In genomic region chr11:124179311-124179710, GRCh38 we compare ENCODE assay signal across 20 cellular contexts. TPM values are rescaled to one million over a fixed set of nuclear protein-coding genes. Genes with fewer than 3 reads are reported as not detected.
DNase-seq lines count a peak whose midpoint lies in the region; ATAC-seq and TF ChIP-seq lines count a peak whose summit lies in the region.
"Had no signal": no experiment of that assay in that cellular context is flagged by ENCODE, and none has a peak within 500 bp of the region (broad histone marks: within the 10 kb centered on the region; RNA-seq: fewer than 3 reads in every experiment).

No MANE protein-coding gene starts in this region.

- peaks cover 8 to 21% (median 14%) of the 10 kb centered on the region in 5 donors for H3K27me3 Mint-ChIP-seq in naive thymus-derived CD4-positive, alpha-beta T cell
- H3K27me3 Mint-ChIP-seq: CD8-positive, alpha-beta memory T cell had no signal

- POLR2A ChIA-PET in naive thymus-derived CD4-positive, alpha-beta T cell (lab: Charles Lee) = no interaction called here

- DNase-seq in Caki2 (ENCODE audit: low read depth) (peak; percentile 9), NCI-H526 treated with DMSO at 0.1 percent for 48 hours (lab: John Stamatoyannopoulos, UW) (peak; percentile 22), choroid plexus epithelial cell (ENCODE audit: low read depth) (peak; percentile 31), fibroblast of the aortic adventitia (ENCODE audit: low read depth) (peak; percentile 15), NCI-H748 (lab: John Stamatoyannopoulos, UW; ENCODE audit: unreplicated experiment) (no peak), colonic mucosa (no peak), cardiac septum (ENCODE audit: low spot score) (no peak)
- no peak for DNase-seq in naive thymus-derived CD4-positive, alpha-beta T cell
- DNase-seq: C1 segment of cervical spinal cord; CD8-positive, alpha-beta memory T cell; DMS79; H9; KG1; MV-4-11; NCI-H187 treated with DMSO at 0.1 percent for 48 hours; NCI-H69; SHP77 treated with DMSO at 0.1 percent for 48 hours; T-helper 1 cell had no signal

- in situ Hi-C loops in Caki2 (cut with HindIII; ENCODE audit: low pct_unique_long_range_greater_than_20kb, low sequenced_read_pairs) = no loop called here

- H3K4me1 ChIP-seq in colonic mucosa = no peaks in the 10 kb centered on the region
- no peaks in the 10 kb centered on the region for H3K4me1 ChIP-seq in naive thymus-derived CD4-positive, alpha-beta T cell (ENCODE audit: control insufficient read depth in 2 of 2, insufficient read depth in 2 of 2, low read length in 2 of 2)

- peaks cover 0 to 3% (median 0%) of the 10 kb centered on the region in 11 donors for H3K9me3 Mint-ChIP-seq in naive thymus-derived CD4-positive, alpha-beta T cell
- H3K9me3 Mint-ChIP-seq: H9 had no signal

- no peak overlapping the region for H3K27ac ChIP-seq in colonic mucosa
- no peak overlapping the region for H3K27ac ChIP-seq in naive thymus-derived CD4-positive, alpha-beta T cell (ENCODE audit: low read depth, low read length)

- no peaks in the 10 kb centered on the region for H3K4me1 Mint-ChIP-seq in naive thymus-derived CD4-positive, alpha-beta T cell
- H3K4me1 Mint-ChIP-seq: CD8-positive, alpha-beta memory T cell had no signal

- no peaks in the 10 kb centered on the region for H3K36me3 Mint-ChIP-seq in naive thymus-derived CD4-positive, alpha-beta T cell
- H3K36me3 Mint-ChIP-seq: CD8-positive, alpha-beta memory T cell had no signal

- no peaks in the 10 kb centered on the region for H3K9me3 ChIP-seq in colonic mucosa
- no peaks in the 10 kb centered on the region for H3K9me3 ChIP-seq in naive thymus-derived CD4-positive, alpha-beta T cell (ENCODE audit: control insufficient read depth in 2 of 3, low read length in 3 of 3)

- H3K27ac Mint-ChIP-seq in naive thymus-derived CD4-positive, alpha-beta T cell = no peak overlapping the region
- H3K27ac Mint-ChIP-seq: CD8-positive, alpha-beta memory T cell; H9 had no signal

- no peaks in the 10 kb centered on the region for H3K27me3 ChIP-seq in colonic mucosa
- no peaks in the 10 kb centered on the region for H3K27me3 ChIP-seq in naive thymus-derived CD4-positive, alpha-beta T cell (ENCODE audit: control insufficient read depth in 2 of 2, insufficient read depth in 2 of 2, low read length in 2 of 2)

- intact Hi-C loops in colonic mucosa (cut with DNase I) (no loop called here), cardiac septum (cut with DNase I) (no loop called here)
- intact Hi-C loops in naive thymus-derived CD4-positive, alpha-beta T cell (cut with micrococcal nuclease) = no loop called here

- H3K36me3 ChIP-seq in colonic mucosa = no peaks in the 10 kb centered on the region
- H3K36me3 ChIP-seq in naive thymus-derived CD4-positive, alpha-beta T cell (ENCODE audit: control insufficient read depth in 2 of 3, insufficient read depth in 3 of 3, low read length in 3 of 3) = no peaks in the 10 kb centered on the region

- no peak for TF ChIP-seq CTCF in choroid plexus epithelial cell (conservative IDR thresholded peaks at IDR 0.05; ENCODE audit: low read depth, low read length)
- no peak for TF ChIP-seq CTCF in fibroblast of the aortic adventitia (IDR thresholded peaks at IDR 0.05; ENCODE audit: insufficient read depth, low read length)
- no peak for TF ChIP-seq CTCF in colonic mucosa (IDR thresholded peaks at IDR 0.05)

- CTCF ChIA-PET in naive thymus-derived CD4-positive, alpha-beta T cell (lab: Charles Lee) = no interaction called here

- H3K4me3 Mint-ChIP-seq in naive thymus-derived CD4-positive, alpha-beta T cell = no peak overlapping the region
- H3K4me3 Mint-ChIP-seq: CD8-positive, alpha-beta memory T cell; H9 had no signal

- H3K4me3 ChIP-seq in choroid plexus epithelial cell (ENCODE audit: low read depth, low read length) = no peak overlapping the region
- no peak overlapping the region for H3K4me3 ChIP-seq in fibroblast of the aortic adventitia (ENCODE audit: low read depth, low read length)
- H3K4me3 ChIP-seq in colonic mucosa = no peak overlapping the region
- H3K4me3 ChIP-seq in naive thymus-derived CD4-positive, alpha-beta T cell (ENCODE audit: low read length) = no peak overlapping the region

- no peak overlapping the region for H3K9ac ChIP-seq in colonic mucosa (ENCODE audit: low read depth in 2 of 2, low read length in 2 of 2)

- ATAC-seq in naive thymus-derived CD4-positive, alpha-beta T cell = no peak

RNA-seq across cellular contexts. Expression of gene OR10D3, which starts 3.8 kb away (rescaled TPM):
- not detected in 2 replicates for total RNA-seq in Caki2 (2014; rRNA removed; shearing (Covaris generic); ENCODE audit: low replicate concordance)
- not detected in 2 replicates for total RNA-seq in fibroblast of the aortic adventitia (ENCODE audit: low replicate concordance)
- not detected for total RNA-seq in colonic mucosa
- not detected for total RNA-seq in cardiac septum
- not detected for total RNA-seq in naive thymus-derived CD4-positive, alpha-beta T cell
- not detected for polyA plus RNA-seq in naive thymus-derived CD4-positive, alpha-beta T cell
- total RNA-seq: A673; CD8-positive, alpha-beta memory T cell; G401; H9 had no signal
- polyA plus RNA-seq: CD8-positive, alpha-beta memory T cell had no signal

Comparison
In these comparisons a context has a peak if more than half of its experiments do, and no peak if none do; other contexts are left out.
1. DNase-seq: peak in Caki2 (single experiment), NCI-H526 treated with DMSO at 0.1 percent for 48 hours (single experiment), choroid plexus epithelial cell (single experiment) and fibroblast of the aortic adventitia (single experiment); none in NCI-H748 (single experiment), colonic mucosa (single experiment), cardiac septum (single experiment) and naive thymus-derived CD4-positive, alpha-beta T cell (0 of 9).